ENCODE assay signal across 8 cellular contexts in genomic region chr9:105114956-105115728, GRCh38.
DNase-seq lines count a peak whose midpoint lies in the region; ATAC-seq, FAIRE-seq and TF ChIP-seq lines count a peak whose summit lies in the region.

No MANE protein-coding gene starts in this region.

- H3K4me1 ChIP-seq in small intestine (ENCODE audit: control insufficient read depth in 2 of 2, insufficient read depth in 1 of 2, low read depth in 1 of 2, low read length in 1 of 2) (no peaks in the 10 kb centered on the region), prostate gland (replicated peaks) (no peaks in the 10 kb centered on the region)

- peaks cover 4% of the 10 kb centered on the region for H3K27me3 Mint-ChIP-seq in dendritic cell treated with granulocyte-macrophage colony-stimulating factor and Interleukin-4, amounts not matched to agents 40 ng/mL and 50 ng/mL, for 4 days

- no peak overlapping the region for H3K4me3 ChIP-seq in small intestine (ENCODE audit: low read depth in 1 of 2, low read length in 2 of 2)
- no peak overlapping the region for H3K4me3 ChIP-seq in prostate gland

- H3K27ac Mint-ChIP-seq in dendritic cell treated with granulocyte-macrophage colony-stimulating factor and Interleukin-4, amounts not matched to agents 40 ng/mL and 50 ng/mL, for 4 days: peak overlapping the region; percentile 81

- H3K9me3 Mint-ChIP-seq in dendritic cell treated with granulocyte-macrophage colony-stimulating factor and Interleukin-4, amounts not matched to agents 40 ng/mL and 50 ng/mL, for 4 days: no peaks in the 10 kb centered on the region

- DNase-seq in NOMO-1 treated with DMSO at 0.1 percent for 48 hours (lab: John Stamatoyannopoulos, UW; ENCODE audit: unreplicated experiment) (peak; percentile 89), small intestine (peak; percentile 35), prostate gland (ENCODE audit: low spot score) (no peak), NCI-H526 treated with DMSO at 0.1 percent for 48 hours (lab: John Stamatoyannopoulos, UW) (no peak), DMS79 treated with DMSO at 0.1 percent for 48 hours (lab: John Stamatoyannopoulos, UW) (no peak)

- H3K27ac ChIP-seq in small intestine (ENCODE audit: low read depth in 1 of 2, low read length in 1 of 2) (no peak overlapping the region), prostate gland (no peak overlapping the region)

- ATAC-seq in GM18873 (IDR thresholded peaks at IDR 0.05; ENCODE audit: low FRiP score, unreplicated experiment) (peak; percentile 71), HG02798 (IDR thresholded peaks at IDR 0.05; ENCODE audit: poor library complexity, unreplicated experiment) (peak; percentile 63)

- no peak for FAIRE-seq in small intestine (lab: Jason Lieb, UNC)

- no peak for TF ChIP-seq POLR2A in prostate gland (IDR thresholded peaks at IDR 0.05)

- H3K4me3 Mint-ChIP-seq in dendritic cell treated with granulocyte-macrophage colony-stimulating factor and Interleukin-4, amounts not matched to agents 40 ng/mL and 50 ng/mL, for 4 days: peak overlapping the region; percentile 26

- no peaks in the 10 kb centered on the region for H3K36me3 Mint-ChIP-seq in dendritic cell treated with granulocyte-macrophage colony-stimulating factor and Interleukin-4, amounts not matched to agents 40 ng/mL and 50 ng/mL, for 4 days (ENCODE audit: low read depth)

- H3K36me3 ChIP-seq in small intestine (ENCODE audit: control insufficient read depth in 2 of 2, insufficient read depth in 2 of 2, low read length in 2 of 2) (no peaks in the 10 kb centered on the region), prostate gland (no peaks in the 10 kb centered on the region)

- no peak for TF ChIP-seq CTCF in prostate gland (IDR thresholded peaks at IDR 0.05)

- H3K27me3 ChIP-seq in small intestine (ENCODE audit: control insufficient read depth in 2 of 2, insufficient read depth in 2 of 2, low read length in 2 of 2): no peaks in the 10 kb centered on the region
- H3K27me3 ChIP-seq in prostate gland (replicated peaks; ENCODE audit: insufficient read depth): no peaks in the 10 kb centered on the region

- 57 to 65% (median 62%) methylated on average over 11 of the region's 11 CpGs for WGBS in small intestine, 3 donors
- 61% methylated on average over 11 of the region's 11 CpGs for WGBS in prostate gland

- H3K9me3 ChIP-seq in small intestine (ENCODE audit: control insufficient read depth, low read depth) (no peaks in the 10 kb centered on the region), prostate gland (no peaks in the 10 kb centered on the region)

- peaks cover 28% of the 10 kb centered on the region for H3K4me1 Mint-ChIP-seq in dendritic cell treated with granulocyte-macrophage colony-stimulating factor and Interleukin-4, amounts not matched to agents 40 ng/mL and 50 ng/mL, for 4 days (ENCODE audit: low read depth)

- intact Hi-C loops in dendritic cell treated with granulocyte-macrophage colony-stimulating factor and Interleukin-4, amounts not matched to agents 40 ng/mL and 50 ng/mL, for 4 days (cut with micrococcal nuclease): no loop called here
- intact Hi-C loops in prostate gland (cut with DNase I): no loop called here

Comparison
In these comparisons a context has a peak if more than half of its experiments do, and no peak if none do; other contexts are left out.
1. DNase-seq: peak in NOMO-1 treated with DMSO at 0.1 percent for 48 hours (single experiment) and small intestine (single experiment); none in prostate gland (single experiment), NCI-H526 treated with DMSO at 0.1 percent for 48 hours (single experiment) and DMS79 treated with DMSO at 0.1 percent for 48 hours (single experiment).